ENCODE assay signal across 29 cellular contexts in the genomic region with DNA sequence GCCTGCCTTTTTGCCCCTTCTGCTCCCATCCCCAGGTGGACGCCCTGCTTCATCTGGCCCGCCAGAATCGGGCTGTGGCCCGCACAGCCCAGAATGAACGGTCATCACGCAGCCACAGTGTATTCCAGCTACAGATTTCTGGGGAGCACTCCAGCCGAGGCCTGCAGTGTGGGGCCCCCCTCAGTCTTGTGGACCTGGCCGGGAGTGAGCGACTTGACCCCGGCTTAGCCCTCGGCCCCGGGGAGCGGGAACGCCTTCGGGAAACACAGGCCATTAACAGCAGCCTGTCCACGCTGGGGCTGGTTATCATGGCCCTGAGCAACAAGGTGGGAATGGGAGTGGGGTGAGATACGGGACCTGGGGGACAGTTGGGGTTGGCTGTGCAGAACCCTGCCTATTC. TPM values are rescaled to one million over a fixed set of nuclear protein-coding genes. Genes with fewer than 3 reads are reported as not detected.
A peak's percentile ranks its signal among the peaks of the same experiment; 100 is the strongest.
DNase-seq lines count a peak whose midpoint lies in the region; FAIRE-seq and TF ChIP-seq lines count a peak whose summit lies in the region.
"Had no signal": no experiment of that assay in that cellular context is flagged by ENCODE, and none has a peak within 500 bp of the region (broad histone marks: within the 10 kb centered on the region; RNA-seq: fewer than 3 reads in every experiment).

No MANE protein-coding gene starts in this region.

- peaks cover 0 to 7% of the 10 kb centered on the region in 2 donors for H3K4me1 ChIP-seq in kidney (ENCODE audit: control insufficient read depth in 1 of 2, insufficient read depth in 1 of 2, low read depth in 1 of 2, low read length in 2 of 2)
- H3K4me1 ChIP-seq in breast epithelium: no peaks in the 10 kb centered on the region
- H3K4me1 ChIP-seq: Peyer's patch, thyroid gland had no signal

- no peaks in the 10 kb centered on the region for H3K9me3 ChIP-seq in kidney (ENCODE audit: control insufficient read depth in 1 of 2, low read length in 2 of 2)
- no peaks in the 10 kb centered on the region for H3K9me3 ChIP-seq in breast epithelium
- H3K9me3 ChIP-seq: A549, neutrophil, Peyer's patch, thyroid gland, vagina had no signal

- H3K27ac Mint-ChIP-seq in activated naive CD4-positive, alpha-beta T cell treated with anti-CD3 and anti-CD28 coated beads, Interleukin-2, amount 10 ng/mL, durations not matched to agents 7 days and 5 days: peak overlapping the region; percentile 60
- H3K27ac Mint-ChIP-seq in HFFc6: peak overlapping the region; percentile 9; the same call in 1 of the 2 replicates
- H3K27ac Mint-ChIP-seq: activated CD4-positive, alpha-beta T cell treated with anti-CD3 and anti-CD28 coated beads for 36 hours; CD8-positive, alpha-beta T cell; mesothelial cell of epicardium had no signal

- H3K9ac ChIP-seq in kidney (ENCODE audit: low read length in 2 of 2): no peak overlapping the region

- H3K4me3 Mint-ChIP-seq in activated naive CD4-positive, alpha-beta T cell treated with anti-CD3 and anti-CD28 coated beads, Interleukin-2, amount 10 ng/mL, durations not matched to agents 7 days and 5 days: no peak overlapping the region
- H3K4me3 Mint-ChIP-seq in HFFc6: no peak overlapping the region
- H3K4me3 Mint-ChIP-seq: activated CD4-positive, alpha-beta T cell treated with anti-CD3 and anti-CD28 coated beads for 36 hours; activated T-cell treated with anti-CD3 and anti-CD28 coated beads, Interleukin-2, amount 50 U/mL, for 24 hours; CD8-positive, alpha-beta T cell; mesothelial cell of epicardium had no signal

- CTCF ChIA-PET in activated naive CD4-positive, alpha-beta T cell treated with anti-CD3 and anti-CD28 coated beads, Interleukin-2, amount 10 ng/mL, durations not matched to agents 7 days and 5 days (lab: Charles Lee): no interaction called here

- DNase-seq in activated naive CD4-positive, alpha-beta T cell treated with anti-CD3 and anti-CD28 coated beads, Interleukin-2, amount 10 ng/mL, durations not matched to agents 7 days and 5 days: no peak
- DNase-seq in activated naive CD4-positive, alpha-beta T cell (lab: John Stamatoyannopoulos, UW): no peak
- no peak for DNase-seq in HFFc6
- peak; percentile 74 for DNase-seq in kidney
- DNase-seq in KBM-7: no peak
- no peak for DNase-seq in breast epithelium (ENCODE audit: low spot score in 2 of 2)
- DNase-seq: activated CD4-positive, alpha-beta T cell treated with anti-CD3 and anti-CD28 coated beads for 36 hours; activated effector memory CD4-positive, alpha-beta T cell treated with anti-CD3 and anti-CD28 coated beads, Interleukin-2, amount 50 U/mL, for 16 hours; activated T-cell treated with anti-CD3 and anti-CD28 coated beads, Interleukin-2, amount 50 U/mL, for 24 hours; amniotic stem cell; CD8-positive, alpha-beta T cell; kidney glomerular epithelial cell; NCI-H1048; NCI-H1694; NCI-H446 treated with DMSO at 0.1 percent for 48 hours; NCI-H774; Peyer's patch; right cardiac atrium; SHP77 treated with DMSO at 0.1 percent for 48 hours; stimulated activated CD8-positive, alpha-beta memory T cell treated with anti-CD3 and anti-CD28 coated beads, Interleukin-4, amount 100 ng/mL, for 48 hours; thyroid gland had no signal

- no peaks in the 10 kb centered on the region for H3K27me3 ChIP-seq in breast epithelium
- H3K27me3 ChIP-seq: neutrophil, Peyer's patch, thyroid gland, vagina had no signal

- H3K4me1 Mint-ChIP-seq in activated naive CD4-positive, alpha-beta T cell treated with anti-CD3 and anti-CD28 coated beads, Interleukin-2, amount 10 ng/mL, durations not matched to agents 7 days and 5 days: peaks cover 39% of the 10 kb centered on the region
- H3K4me1 Mint-ChIP-seq in HFFc6 (ENCODE audit: low read depth): peaks cover 11% of the 10 kb centered on the region

- no peaks in the 10 kb centered on the region for H3K36me3 ChIP-seq in kidney (ENCODE audit: control insufficient read depth in 1 of 2, insufficient read depth in 2 of 2, low read length in 2 of 2)
- no peaks in the 10 kb centered on the region for H3K36me3 ChIP-seq in breast epithelium
- H3K36me3 ChIP-seq: Peyer's patch, thyroid gland, vagina had no signal

- TF ChIP-seq CTCF in HFFc6 (IDR thresholded peaks at IDR 0.05) (no peak), kidney (IDR thresholded peaks at IDR 0.05; ENCODE audit: borderline replicate concordance, extremely low read depth, insufficient read depth) (no peak), breast epithelium (IDR thresholded peaks at IDR 0.05) (no peak)

- H3K36me3 Mint-ChIP-seq in activated naive CD4-positive, alpha-beta T cell treated with anti-CD3 and anti-CD28 coated beads, Interleukin-2, amount 10 ng/mL, durations not matched to agents 7 days and 5 days: peaks cover 71% of the 10 kb centered on the region
- H3K36me3 Mint-ChIP-seq in HFFc6 (ENCODE audit: low read depth): peaks cover 21% of the 10 kb centered on the region; the same call in 1 of the 2 replicates
- H3K36me3 Mint-ChIP-seq: CD8-positive, alpha-beta T cell had no signal

- no peaks in the 10 kb centered on the region for H3K27me3 Mint-ChIP-seq in activated naive CD4-positive, alpha-beta T cell treated with anti-CD3 and anti-CD28 coated beads, Interleukin-2, amount 10 ng/mL, durations not matched to agents 7 days and 5 days
- no peaks in the 10 kb centered on the region; the same call in none of the 2 replicates for H3K27me3 Mint-ChIP-seq in HFFc6 (ENCODE audit: insufficient read depth)
- H3K27me3 Mint-ChIP-seq: activated CD4-positive, alpha-beta T cell treated with anti-CD3 and anti-CD28 coated beads for 36 hours; activated T-cell treated with anti-CD3 and anti-CD28 coated beads, Interleukin-2, amount 50 U/mL, for 24 hours had no signal

- in situ Hi-C loops in KBM-7 (cut with MboI; ENCODE audit: low pct_unique_long_range_greater_than_20kb, low sequenced_read_pairs): loop anchor here (10.0 kb wide), 1 partner anchor 131 kb away; a partner anchor contains a TSS

- no peak for FAIRE-seq in kidney (lab: Jason Lieb, UNC)
- FAIRE-seq: A549, bronchial epithelial cell, frontal cortex, GM12892, H54 had no signal

- intact Hi-C loops in kidney (cut with DNase I) (no loop called here), breast epithelium (cut with DNase I; ENCODE audit: low total_unique reads) (no loop called here)

- TF ChIP-seq POLR2A in breast epithelium (IDR thresholded peaks at IDR 0.05): no peak

- H3K4me3 ChIP-seq in kidney (ENCODE audit: low read length in 2 of 2): no peak overlapping the region
- H3K4me3 ChIP-seq in breast epithelium: no peak overlapping the region
- H3K4me3 ChIP-seq: A549, Peyer's patch, thyroid gland, vagina had no signal

- no peak overlapping the region for H3K27ac ChIP-seq in kidney (ENCODE audit: low read depth in 2 of 2, low read length in 2 of 2)
- no peak overlapping the region for H3K27ac ChIP-seq in breast epithelium
- H3K27ac ChIP-seq: A549, neutrophil, Peyer's patch, thyroid gland, vagina had no signal

- no peaks in the 10 kb centered on the region for H3K9me3 Mint-ChIP-seq in activated naive CD4-positive, alpha-beta T cell treated with anti-CD3 and anti-CD28 coated beads, Interleukin-2, amount 10 ng/mL, durations not matched to agents 7 days and 5 days
- H3K9me3 Mint-ChIP-seq in HFFc6: no peaks in the 10 kb centered on the region
- H3K9me3 Mint-ChIP-seq: activated T-cell treated with anti-CD3 and anti-CD28 coated beads, Interleukin-2, amount 50 U/mL, for 24 hours; CD8-positive, alpha-beta T cell; mesothelial cell of epicardium had no signal

RNA-seq across cellular contexts. Expression of a gene that starts 4.7 kb away (rescaled TPM):
- 10 to 100 TPM; 43.2 to 52.8 (median 51.4) TPM for total RNA-seq in HFFc6 (2021; fragmentation: NEBNext Ultra II Directional; extraction: Animal tissue kit (Norgen Biotek cat#: 25700))
- total RNA-seq in kidney (63.8 TPM), breast epithelium (10 to 100 TPM; 72.8 to 82.8 (median 77.3) TPM)
- 87.6 TPM for polyA plus RNA-seq in kidney (ENCODE audit: insufficient read depth, low read depth, low replicate concordance)

RNA-seq across cellular contexts. Expression of a gene that starts 11.7 kb away (rescaled TPM):
- total RNA-seq in HFFc6 (2021; fragmentation: NEBNext Ultra II Directional; extraction: Animal tissue kit (Norgen Biotek cat#: 25700)): 100 to 1,000 TPM; 464 to 546 (median 536) TPM
- total RNA-seq in kidney: 163 TPM
- polyA plus RNA-seq in kidney (ENCODE audit: insufficient read depth, low read depth, low replicate concordance): 433 TPM
- total RNA-seq in breast epithelium: 100 to 1,000 TPM in 2 of 3 donors, 10 to 100 TPM in 1; 81.3 to 123 (median 111) TPM

RNA-seq across cellular contexts. Expression of a gene that starts 13.7 kb away (rescaled TPM):
- total RNA-seq in HFFc6 (2021; fragmentation: NEBNext Ultra II Directional; extraction: Animal tissue kit (Norgen Biotek cat#: 25700)): 10 to 100 TPM; 10.5 to 15.0 (median 13.3) TPM
- 17.8 TPM for total RNA-seq in kidney
- polyA plus RNA-seq in kidney (ENCODE audit: insufficient read depth, low read depth, low replicate concordance): 2.7 TPM
- total RNA-seq in breast epithelium: 10 to 100 TPM in 2 of 3 donors, 1 to 10 TPM in 1; 6.1 to 12.5 (median 10.7) TPM

RNA-seq across cellular contexts. Expression of a gene that starts 14.5 kb away (rescaled TPM):
- 10 to 100 TPM; 20.6 to 43.5 (median 38.6) TPM for total RNA-seq in HFFc6 (2021; fragmentation: NEBNext Ultra II Directional; extraction: Animal tissue kit (Norgen Biotek cat#: 25700))
- total RNA-seq in kidney (2.3 TPM), breast epithelium (1 to 10 TPM; 2.0 to 3.8 (median 3.2) TPM)
- polyA plus RNA-seq in kidney (ENCODE audit: insufficient read depth, low read depth, low replicate concordance): not detected

RNA-seq across cellular contexts. Expression of a gene that starts 48.2 kb away (rescaled TPM):
- total RNA-seq in HFFc6 (2021; fragmentation: NEBNext Ultra II Directional; extraction: Animal tissue kit (Norgen Biotek cat#: 25700)): 1 to 10 TPM; 6.4 to 9.2 (median 7.6) TPM
- 11.5 TPM for total RNA-seq in kidney
- polyA plus RNA-seq in kidney (ENCODE audit: insufficient read depth, low read depth, low replicate concordance): 6.4 TPM
- 1 to 10 TPM; 1.9 to 5.1 (median 3.6) TPM for total RNA-seq in breast epithelium
